19 cellular contexts compared by ENCODE assay signal in genomic region chr11:8336356-8337114, GRCh38.
DNase-seq lines count a peak whose midpoint lies in the region; ATAC-seq, FAIRE-seq and TF ChIP-seq lines count a peak whose summit lies in the region.
"Had no signal": no experiment of that assay in that cellular context is flagged by ENCODE, and none has a peak within 500 bp of the region (broad histone marks: within the 10 kb centered on the region; RNA-seq: fewer than 3 reads in every experiment).

No MANE protein-coding gene starts in this region.

- ATAC-seq in Right ventricle myocardium inferior (no peak), Right ventricle myocardium superior (ENCODE audit: poor library complexity) (no peak), K562 (no peak)
- ATAC-seq: GM12878, Panc1 had no signal

- H3K36me3 ChIP-seq in K562 (ENCODE audit: control insufficient read depth, insufficient read depth, low read length): no peaks in the 10 kb centered on the region
- H3K36me3 ChIP-seq: SJCRH30 had no signal

- no peaks in the 10 kb centered on the region for H4K20me1 ChIP-seq in K562 (replicated peaks; ENCODE audit: control insufficient read depth, insufficient read depth, low read length)

- DNase-seq in Right ventricle myocardium inferior (ENCODE audit: missing footprints) (peak; percentile 67), Right ventricle myocardium superior (no peak), K562 (ENCODE audit: extremely low read depth in 1 of 4, low spot score in 3 of 4) (no peak), islet precursor cell (peak; percentile 92), AG08395 (ENCODE audit: low spot score) (no peak), SHP77 (lab: John Stamatoyannopoulos, UW) (no peak), GM20000 (ENCODE audit: low spot score) (no peak)
- DNase-seq in activated T-cell treated with anti-CD3 and anti-CD28 coated beads, Interleukin-2, amount 50 U/mL, for 1 hour: no peak
- DNase-seq: Caco-2, Karpas-422, NCI-H1436, NCI-H2081, NCI-H226, NCI-H526, SJCRH30 had no signal

- no TSS peak for BruUV-seq in K562 (replicated peaks; lab: Mats Ljungman, UMichigan)

- H3K9me1 ChIP-seq in K562 (ENCODE audit: control insufficient read depth, insufficient read depth, low read length): no peaks in the 10 kb centered on the region

- peaks cover 3 to 56% of the 10 kb centered on the region in 2 experiments for H3K27me3 ChIP-seq in K562 (ENCODE audit: control insufficient read depth in 2 of 2, insufficient read depth in 2 of 2, low read length in 2 of 2)
- H3K27me3 ChIP-seq: SJCRH30 had no signal

- FAIRE-seq in K562 (lab: Jason Lieb, UNC): no peak
- FAIRE-seq: GM12878, GM19239 had no signal

- no peak for TF ChIP-seq EP300 in K562 (IDR thresholded peaks at IDR 0.05; ENCODE audit: low read length)

- no peak overlapping the region for H3K9ac ChIP-seq in K562 (ENCODE audit: insufficient read depth in 1 of 2, low read depth in 2 of 2, low read length in 2 of 2)
- H3K9ac ChIP-seq: GM23248 had no signal

- 4% methylated on average over 16 of the region's 16 CpGs for WGBS in K562 (ENCODE audit: insufficient coverage, low coverage, missing lambda C conversion rate)

- intact Hi-C loops in Right ventricle myocardium inferior (cut with DNase I): no loop called here
- intact Hi-C loops in Right ventricle myocardium superior (cut with DNase I): loop anchor here (5.0 kb wide), 1 partner anchor 231 kb away; no protein-coding TSS in a partner anchor
- intact Hi-C loops in K562 (cut with micrococcal nuclease): no loop called here

- POLR2A ChIA-PET in K562 (lab: Yijun Ruan, JAX): no interaction called here

- no peak for TF ChIP-seq CTCF in K562 (IDR thresholded peaks at IDR 0.05 in 2 of 3, conservative IDR thresholded peaks at IDR 0.05 in 1 of 3; ENCODE audit: insufficient read depth in 2 of 3, low read depth in 1 of 3, low read length in 3 of 3)
- no peak for TF ChIP-seq CTCF in GM20000 (IDR thresholded peaks at IDR 0.05; ENCODE audit: extremely low read depth, missing control alignments)

- no peaks in the 10 kb centered on the region for H3K9me3 ChIP-seq in K562 (replicated peaks; ENCODE audit: control insufficient read depth, insufficient read depth, low read depth, low read length)
- H3K9me3 ChIP-seq: Caco-2, SJCRH30 had no signal

- H3K79me2 ChIP-seq in K562 (ENCODE audit: control insufficient read depth, insufficient read depth, low read length): no peaks in the 10 kb centered on the region

- TF ChIP-seq RAD21 in K562 (CRISPR knock-in tag; conservative IDR thresholded peaks at IDR 0.05 in 1 of 2, IDR thresholded peaks at IDR 0.05 in 1 of 2): no peak

- peaks cover 0 to 3% of the 10 kb centered on the region in 2 experiments; a peak in 2 of 5 replicates for H3K4me1 ChIP-seq in K562 (replicated peaks in 1 of 2; ENCODE audit: control insufficient read depth in 2 of 2, insufficient read depth in 2 of 2, low read length in 2 of 2)
- H3K4me1 ChIP-seq: Caco-2 had no signal

- no peak overlapping the region for H3K27ac ChIP-seq in K562 (ENCODE audit: extremely low read depth, low read depth, low read length)
- H3K27ac ChIP-seq: GM23248, SJCRH30 had no signal

- H2AFZ ChIP-seq in K562 (ENCODE audit: low read depth, low read length): no peak overlapping the region
- H2AFZ ChIP-seq: GM23248 had no signal

- in situ Hi-C loops in K562 (cut with MboI): no loop called here

- H3K4me2 ChIP-seq in K562 (ENCODE audit: insufficient read depth, low read length): no peak overlapping the region

- H3K4me3 ChIP-seq in K562: no peak overlapping the region
- H3K4me3 ChIP-seq: GM12878, GM23248, SJCRH30 had no signal

- CTCF ChIA-PET in K562 (lab: Yijun Ruan, JAX; ENCODE audit: low intra/inter-chr PET ratio): no interaction called here

- TF ChIP-seq POLR2A in K562 (conservative IDR thresholded peaks at IDR 0.05): no peak

TF ChIP-seq in K562, 482 proteins besides CTCF, POLR2A, EP300 and RAD21:
- TF ChIP-seq ZNF316 (IDR thresholded peaks at IDR 0.05): peak; percentile 92
- no peak for TF ChIP-seq ZNF384 (IDR thresholded peaks at IDR 0.05; ENCODE audit: low read depth, low read length)
- TF ChIP-seq MAFF (IDR thresholded peaks at IDR 0.05; ENCODE audit: low read length): peak; percentile 84
- TF ChIP-seq C11orf30 (IDR thresholded peaks at IDR 0.05; ENCODE audit: low read depth): peak; percentile 87
- no peak for TF ChIP-seq NR3C1 (CRISPR knock-in tag; IDR thresholded peaks at IDR 0.05)
- TF ChIP-seq PHB (CRISPR knock-in tag; IDR thresholded peaks at IDR 0.05): no peak
- TF ChIP-seq MAFK (IDR thresholded peaks at IDR 0.05; ENCODE audit: low read length): peak; percentile 89
- TF ChIP-seq NCOA6 (IDR thresholded peaks at IDR 0.05): no peak
- peak; percentile 85 for TF ChIP-seq MAFG (tag; conservative IDR thresholded peaks at IDR 0.05)

Comparison
In these comparisons a context has a peak if more than half of its experiments do, and no peak if none do; other contexts are left out.
1. DNase-seq: peak in Right ventricle myocardium inferior (single experiment) and islet precursor cell (single experiment); none in Right ventricle myocardium superior (single experiment), K562 (0 of 4), AG08395 (single experiment), SHP77 (0 of 2), GM20000 (single experiment) and activated T-cell treated with anti-CD3 and anti-CD28 coated beads, Interleukin-2, amount 50 U/mL, for 1 hour (single experiment).